Comparison of ENCODE assay signal across 16 cellular contexts in the genomic region with DNA sequence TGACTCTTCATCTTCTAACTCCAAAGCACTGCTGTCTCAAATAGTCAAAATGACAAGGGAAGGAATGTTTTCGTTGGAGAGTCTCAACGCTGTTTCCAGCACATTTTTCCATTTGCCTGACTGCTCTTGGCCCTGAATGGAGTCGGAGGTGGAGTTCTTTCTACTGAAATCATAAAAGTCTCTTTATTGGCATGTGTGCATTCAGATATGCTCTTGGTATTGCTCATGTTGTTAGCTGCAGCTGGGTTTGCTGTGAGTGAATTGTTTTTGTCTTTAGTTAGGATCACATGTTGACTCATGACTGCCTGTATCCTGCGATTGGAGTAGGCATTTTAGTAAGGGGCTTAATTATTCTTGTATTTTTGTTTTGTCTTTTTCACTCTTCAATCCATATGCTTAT. TPM values are rescaled to one million over a fixed set of nuclear protein-coding genes. Genes with fewer than 3 reads are reported as not detected.
A peak's percentile ranks its signal among the peaks of the same experiment; 100 is the strongest.
DNase-seq lines count a peak whose midpoint lies in the region; ATAC-seq and TF ChIP-seq lines count a peak whose summit lies in the region.
"Had no signal": no experiment of that assay in that cellular context is flagged by ENCODE, and none has a peak within 500 bp of the region (broad histone marks: within the 10 kb centered on the region; RNA-seq: fewer than 3 reads in every experiment).

No MANE protein-coding gene starts in this region.

- DNase-seq in GM03348 (ENCODE audit: low spot score) (peak; percentile 52), choroid plexus epithelial cell (ENCODE audit: low read depth) (peak; percentile 70), left cardiac atrium (no peak), sciatic nerve (ENCODE audit: low spot score) (no peak), ACHN (no peak), posterior cingulate gyrus (no peak)
- DNase-seq: activated naive CD8-positive, alpha-beta T cell treated with anti-CD3 and anti-CD28 coated beads, Interleukin-2, amount 10 ng/mL, durations not matched to agents 7 days and 5 days; BE2C; DMS79; NCI-H1092; NCI-H345; upper lobe of left lung had no signal

- intact Hi-C loops in left cardiac atrium (cut with DNase I) (no loop called here), sciatic nerve (cut with DNase I) (no loop called here), posterior cingulate gyrus (cut with DNase I) (no loop called here)

- H3K4me3 ChIP-seq in choroid plexus epithelial cell (ENCODE audit: low read depth, low read length): no peak overlapping the region
- H3K4me3 ChIP-seq: upper lobe of left lung had no signal

- no peak for TF ChIP-seq CTCF in choroid plexus epithelial cell (conservative IDR thresholded peaks at IDR 0.05; ENCODE audit: low read depth, low read length)

- peak; percentile 28 to 86 for ATAC-seq in left cardiac atrium
- ATAC-seq in sciatic nerve: peak; percentile 73
- no peak for ATAC-seq in HG02763 (IDR thresholded peaks at IDR 0.05; ENCODE audit: unreplicated experiment)
- ATAC-seq in HG02610 (IDR thresholded peaks at IDR 0.05; ENCODE audit: unreplicated experiment): no peak
- ATAC-seq: activated CD4-positive, CD25-positive, alpha-beta regulatory T cell treated with anti-CD3 and anti-CD28 coated beads, Interleukin-2, amount 50 U/mL, for 24 hours; left lobe of liver had no signal

- in situ Hi-C loops in ACHN (cut with HindIII; ENCODE audit: low pct_ligation_motif_present, low pct_unique_long_range_greater_than_20kb, low sequenced_read_pairs): no loop called here

RNA-seq across cellular contexts. Expression of gene TMEM17, which starts 16.8 kb away (rescaled TPM):
- total RNA-seq in left cardiac atrium (1 to 10 TPM; 1.3 TPM), sciatic nerve (4.9 TPM)
- total RNA-seq: activated naive CD8-positive, alpha-beta T cell treated with anti-CD3 and anti-CD28 coated beads, Interleukin-2, amount 10 ng/mL, durations not matched to agents 7 days and 5 days had no signal

Comparison
In these comparisons a context has a peak if more than half of its experiments do, and no peak if none do; other contexts are left out.
1. DNase-seq: peak in GM03348 (single experiment) and choroid plexus epithelial cell (single experiment); none in left cardiac atrium (single experiment), sciatic nerve (single experiment), ACHN (single experiment) and posterior cingulate gyrus (0 of 10).
2. ATAC-seq: peak in left cardiac atrium (2 of 2) and sciatic nerve (single experiment); none in HG02763 (single experiment) and HG02610 (single experiment).